ENCODE assay signal across 17 cellular contexts in genomic region chr5:83036991-83037390, GRCh38.
"Had no signal": no experiment of that assay in that cellular context is flagged by ENCODE, and none has a peak within 500 bp of the region (broad histone marks: within the 10 kb centered on the region; RNA-seq: fewer than 3 reads in every experiment).

No MANE protein-coding gene starts in this region.

- ATAC-seq: activated T-cell treated with anti-CD3 and anti-CD28 coated beads, Interleukin-2, amount 50 U/mL, for 4 hours; gastroesophageal sphincter; left colon; mucosa of descending colon; naive thymus-derived CD8-positive, alpha-beta T cell had no signal

- DNase-seq: activated CD4-positive, alpha-beta T cell treated with anti-CD3 and anti-CD28 coated beads, Interleukin-2, amount 50 U/mL, for 48 hours; activated CD4-positive, CD25-positive, alpha-beta regulatory T cell treated with anti-CD3 and anti-CD28 coated beads, Interleukin-2, amount 50 U/mL, for 72 hours; activated gamma-delta T cell; activated naive CD8-positive, alpha-beta T cell treated with anti-CD3 and anti-CD28 coated beads for 36 hours; activated T-cell treated with anti-CD3 and anti-CD28 coated beads, Interleukin-2, amount 50 U/mL, for 4 hours; anterior cingulate cortex; caudate nucleus; colonic mucosa; effector CD8-positive, alpha-beta T cell; left colon; mucosa of descending colon; naive thymus-derived CD8-positive, alpha-beta T cell; ovary; SJCRH30; SW 1271; tibial artery had no signal
